ENCODE assay signal across 8 cellular contexts in genomic region chrX:16719334-16720084, GRCh38. TPM values are rescaled to one million over a fixed set of nuclear protein-coding genes. Genes with fewer than 3 reads are reported as not detected.
DNase-seq lines count a peak whose midpoint lies in the region; ATAC-seq and TF ChIP-seq lines count a peak whose summit lies in the region.

TSS of gene SYAP1 (plus strand) at chrX:16719612. CDS start at chrX:16719725, 113 bp downstream.

- no peak for TF ChIP-seq CTCF in OCI-LY7 (conservative IDR thresholded peaks at IDR 0.05; ENCODE audit: low read length)
- TF ChIP-seq CTCF in endothelial cell (IDR thresholded peaks at IDR 0.05; ENCODE audit: unreplicated experiment) = no peak

- no TSS peak for BruUV-seq in OCI-LY7 (replicated peaks; lab: Mats Ljungman, UMichigan)

- no peaks in the 10 kb centered on the region for H3K36me3 Mint-ChIP-seq in endothelial cell (ENCODE audit: low read depth, unreplicated experiment)

- peak within 1 kb of the TSS; percentile 99 for H3K4me3 ChIP-seq in OCI-LY7 (ENCODE audit: low read depth, low read length, poor library complexity, severe bottlenecking)

- H3K4me3 Mint-ChIP-seq in endothelial cell (ENCODE audit: unreplicated experiment) = peak within 1 kb of the TSS; percentile 96

- no peaks in the 10 kb centered on the region for H3K9me3 Mint-ChIP-seq in endothelial cell (ENCODE audit: unreplicated experiment)

- peak within 1 kb of the TSS; percentile 83 for H3K4me2 ChIP-seq in OCI-LY7 (ENCODE audit: low read length)

- intact Hi-C loops in OCI-LY7 (cut with micrococcal nuclease; ENCODE audit: unreplicated experiment) = loop anchor here (2.0 to 5.0 kb wide), 2 partner anchors 67 to 88 kb away; partner anchors contain the start of gene TXLNG

- H2AFZ ChIP-seq in OCI-LY7 (ENCODE audit: low read length) = peak within 1 kb of the TSS; percentile 62; the same call in 1 of the 2 replicates

- H3K27ac Mint-ChIP-seq in endothelial cell (ENCODE audit: unreplicated experiment) = peak within 1 kb of the TSS; percentile 97

- ATAC-seq in GM21526 (IDR thresholded peaks at IDR 0.05; ENCODE audit: low FRiP score, unreplicated experiment) = peak; percentile 99

- CTCF ChIA-PET in OCI-LY7 (lab: Charles Lee; ENCODE audit: unreplicated experiment) = no interaction called here

- H4K20me1 ChIP-seq in OCI-LY7 (ENCODE audit: insufficient read depth, low read length) = no peaks in the 10 kb centered on the region

- peaks cover 3% of the 10 kb centered on the region; the same call in 1 of the 2 replicates for H3K36me3 ChIP-seq in OCI-LY7 (ENCODE audit: insufficient read depth, low read length)

- H3K27ac ChIP-seq in OCI-LY7 (ENCODE audit: low read depth, low read length, poor library complexity, severe bottlenecking) = peak within 1 kb of the TSS; percentile 50

- H3K4me1 Mint-ChIP-seq in endothelial cell (ENCODE audit: unreplicated experiment) = peaks cover 15% of the 10 kb centered on the region

- peaks cover 7% of the 10 kb centered on the region for H3K4me1 ChIP-seq in OCI-LY7 (ENCODE audit: insufficient read depth, low read length, poor library complexity, severe bottlenecking)

- no peaks in the 10 kb centered on the region for H3K9me3 ChIP-seq in OCI-LY7 (ENCODE audit: low read length)

- peaks cover 5% of the 10 kb centered on the region for H3K27me3 Mint-ChIP-seq in endothelial cell (ENCODE audit: unreplicated experiment)

- POLR2A ChIA-PET in OCI-LY7 (lab: Charles Lee) = interaction anchor here (0.6 to 1.0 kb wide), 3 partner anchors 8 to 134 kb away, joined by 3 to 5 read pairs (median 3); no protein-coding TSS in a partner anchor

- peak; percentile 89 for DNase-seq in D341Med (ENCODE audit: low spot score)
- peak; percentile 39 for DNase-seq in HuH-7.5 (ENCODE audit: low spot score)
- peak; percentile 91 for DNase-seq in OCI-LY7 (ENCODE audit: low spot score)
- peak; percentile 84 for DNase-seq in activated T-cell treated with anti-CD3 and anti-CD28 coated beads for 1 hour (ENCODE audit: low read depth)
- peak; percentile 87 for DNase-seq in endothelial cell (ENCODE audit: low spot score)
- DNase-seq in midbrain (lab: John Stamatoyannopoulos, UW) = peak; percentile 98
- peak; percentile 84 to 96 for DNase-seq in stimulated activated CD8-positive, alpha-beta memory T cell treated with anti-CD3 and anti-CD28 coated beads, Interleukin-2, amount 100 ng/mL, for 1 hour (ENCODE audit: low read depth in 2 of 2)

- H3K9me2 ChIP-seq in OCI-LY7 (ENCODE audit: insufficient read depth, low read length) = no peaks in the 10 kb centered on the region

- H3K79me2 ChIP-seq in OCI-LY7 (ENCODE audit: insufficient read depth, low read depth, low read length) = peaks cover 33% of the 10 kb centered on the region

RNA-seq across cellular contexts. Expression of gene SYAP1, which starts in this region (rescaled TPM):
- 16.0 and 19.7 TPM in 2 replicates for total RNA-seq in OCI-LY7 (2014; rRNA removed; shearing (Covaris generic))
- total RNA-seq in OCI-LY7 (2022) (20.0 and 22.9 TPM in 2 replicates), endothelial cell (ENCODE audit: unreplicated experiment) (18.8 TPM)

Comparison
In these comparisons a context has a peak if more than half of its experiments do, and no peak if none do; other contexts are left out.
1. Peak in every context shown above with its lines: DNase-seq, ATAC-seq, H3K4me3 ChIP-seq and H3K27ac ChIP-seq.
2. DNase-seq: peak in every context shown above with its lines; median percentile 98 in midbrain; 91 in OCI-LY7; 90 in stimulated activated CD8-positive, alpha-beta memory T cell treated with anti-CD3 and anti-CD28 coated beads, Interleukin-2, amount 100 ng/mL, for 1 hour; 89 in D341Med; 87 in endothelial cell; 84 in activated T-cell treated with anti-CD3 and anti-CD28 coated beads for 1 hour; 39 in HuH-7.5.